In genomic region chr3:32102289-32102688, GRCh38 we compare ENCODE assay signal across 20 cellular contexts. TPM values are rescaled to one million over a fixed set of nuclear protein-coding genes. Genes with fewer than 3 reads are reported as not detected.
DNase-seq lines count a peak whose midpoint lies in the region; ATAC-seq, FAIRE-seq and TF ChIP-seq lines count a peak whose summit lies in the region.
"Had no signal": no experiment of that assay in that cellular context is flagged by ENCODE, and none has a peak within 500 bp of the region (broad histone marks: within the 10 kb centered on the region; RNA-seq: fewer than 3 reads in every experiment).

No MANE protein-coding gene starts in this region.

- TF ChIP-seq CTCF in DND-41 (IDR thresholded peaks at IDR 0.05; ENCODE audit: borderline replicate concordance, extremely low read depth, low read length, poor library complexity, severe bottlenecking) = no peak
- TF ChIP-seq CTCF in K562 (IDR thresholded peaks at IDR 0.05 in 2 of 3, conservative IDR thresholded peaks at IDR 0.05 in 1 of 3; ENCODE audit: insufficient read depth in 2 of 3, low read depth in 1 of 3, low read length in 3 of 3) = no peak

- H4K20me1 ChIP-seq in DND-41 (ENCODE audit: insufficient read depth, low read length) = no peaks in the 10 kb centered on the region
- no peaks in the 10 kb centered on the region for H4K20me1 ChIP-seq in K562 (replicated peaks; ENCODE audit: control insufficient read depth, insufficient read depth, low read length)

- H3K4me2 ChIP-seq in DND-41 (ENCODE audit: insufficient read depth, low read length) = no peak overlapping the region
- H3K4me2 ChIP-seq in K562 (ENCODE audit: insufficient read depth, low read length) = no peak overlapping the region
- H3K4me2 ChIP-seq: BLaER1 had no signal

- H2AFZ ChIP-seq in DND-41 (ENCODE audit: low read depth, low read length) = no peak overlapping the region
- H2AFZ ChIP-seq in K562 (ENCODE audit: low read depth, low read length) = no peak overlapping the region

- H3K27ac ChIP-seq in DND-41 (ENCODE audit: low read length) (no peak overlapping the region), K562 (ENCODE audit: extremely low read depth, low read depth, low read length) (no peak overlapping the region)
- H3K27ac ChIP-seq: BLaER1 had no signal

- no peak for TF ChIP-seq RAD21 in K562 (CRISPR knock-in tag; conservative IDR thresholded peaks at IDR 0.05 in 1 of 2, IDR thresholded peaks at IDR 0.05 in 1 of 2)

- FAIRE-seq in K562 (lab: Jason Lieb, UNC) = no peak
- FAIRE-seq: D721Med, GM12892, GM18507, HepG2 had no signal

- no peaks in the 10 kb centered on the region for H3K9me1 ChIP-seq in K562 (ENCODE audit: control insufficient read depth, insufficient read depth, low read length)

- CTCF ChIA-PET in K562 (lab: Yijun Ruan, JAX; ENCODE audit: low intra/inter-chr PET ratio) = no interaction called here

- ATAC-seq in DND-41 (ENCODE audit: insufficient read depth, low read depth) = no peak
- ATAC-seq in K562 = no peak
- ATAC-seq in HG03520 (IDR thresholded peaks at IDR 0.05; ENCODE audit: unreplicated experiment) = no peak
- ATAC-seq: CD8-positive, alpha-beta T cell; HepG2 had no signal

- intact Hi-C loops in K562 (cut with micrococcal nuclease) = no loop called here

- in situ Hi-C loops in K562 (cut with MboI) = no loop called here

- POLR2A ChIA-PET in K562 (lab: Yijun Ruan, JAX) = no interaction called here

- H3K79me2 ChIP-seq in DND-41 (ENCODE audit: insufficient read depth, low read length) (peaks cover 9% of the 10 kb centered on the region), K562 (ENCODE audit: control insufficient read depth, insufficient read depth, low read length) (no peaks in the 10 kb centered on the region)

- H3K9ac ChIP-seq in DND-41 (ENCODE audit: low read depth, low read length) (no peak overlapping the region), K562 (ENCODE audit: insufficient read depth in 1 of 2, low read depth in 2 of 2, low read length in 2 of 2) (no peak overlapping the region)
- H3K9ac ChIP-seq: BLaER1 had no signal

- BruUV-seq in K562 (replicated peaks; lab: Mats Ljungman, UMichigan) = no TSS peak

- H3K4me3 ChIP-seq in DND-41 (ENCODE audit: low read depth in 1 of 2, low read length in 2 of 2) = no peak overlapping the region
- no peak overlapping the region for H3K4me3 ChIP-seq in K562
- H3K4me3 ChIP-seq: BLaER1 had no signal

- TF ChIP-seq POLR2A in K562 (conservative IDR thresholded peaks at IDR 0.05) = no peak

- H3K27me3 ChIP-seq in DND-41 (ENCODE audit: insufficient read depth, low read length, poor library complexity) = no peaks in the 10 kb centered on the region
- peaks cover 0 to 6% of the 10 kb centered on the region in 2 experiments; a peak in 2 of 5 replicates for H3K27me3 ChIP-seq in K562 (ENCODE audit: control insufficient read depth in 2 of 2, insufficient read depth in 2 of 2, low read length in 2 of 2)
- H3K27me3 ChIP-seq: BLaER1 had no signal

- peaks cover 27% of the 10 kb centered on the region for H3K9me3 ChIP-seq in DND-41 (ENCODE audit: insufficient read depth, low read length, severe bottlenecking)
- H3K9me3 ChIP-seq in K562 (replicated peaks; ENCODE audit: control insufficient read depth, insufficient read depth, low read depth, low read length) = no peaks in the 10 kb centered on the region; the same call in 1 of the 2 replicates

- peak; percentile 3 for DNase-seq in DMS53 (lab: John Stamatoyannopoulos, UW)
- DNase-seq in DMS53 treated with DMSO at 0.1 percent for 48 hours (lab: John Stamatoyannopoulos, UW; ENCODE audit: unreplicated experiment) = no peak
- peak; percentile 38 for DNase-seq in DND-41
- peak; percentile 22 for DNase-seq in NCI-H524 treated with DMSO at 0.1 percent for 48 hours (lab: John Stamatoyannopoulos, UW)
- no peak for DNase-seq in K562 (ENCODE audit: extremely low read depth in 1 of 4, low spot score in 3 of 4)
- no peak for DNase-seq in activated effector memory CD4-positive, alpha-beta T cell treated with anti-CD3 and anti-CD28 coated beads, Interleukin-2, amount 50 U/mL, for 16 hours
- DNase-seq in hypothalamus (lab: John Stamatoyannopoulos, UW) = no peak
- DNase-seq: 8988T; CD8-positive, alpha-beta T cell; COR-L47; GDM1; GOT3; H7; KG1 had no signal

- H3K36me3 ChIP-seq in DND-41 (ENCODE audit: insufficient read depth, low read length) (0 out of 2 replicates have a peak, but pooled peaks cover 3% of the 10 kb centered on the region), K562 (ENCODE audit: control insufficient read depth, insufficient read depth, low read length) (no peaks in the 10 kb centered on the region)

- TF ChIP-seq EP300 in K562 (IDR thresholded peaks at IDR 0.05; ENCODE audit: low read length) = no peak

- WGBS in K562 (ENCODE audit: insufficient coverage, low coverage, missing lambda C conversion rate) = 17% methylated on average over 7 of the region's 7 CpGs

- H3K4me1 ChIP-seq in DND-41 (ENCODE audit: insufficient read depth, low read length) (peaks cover 12% of the 10 kb centered on the region), K562 (replicated peaks in 1 of 2; ENCODE audit: control insufficient read depth in 2 of 2, insufficient read depth in 2 of 2, low read length in 2 of 2) (peaks cover 5 to 14% of the 10 kb centered on the region in 2 experiments; a peak in 4 of 5 replicates)

TF ChIP-seq in K562, 482 proteins besides CTCF, POLR2A, EP300 and RAD21 (continues in another document):
- peak; percentile 74 for TF ChIP-seq CBX1 (IDR thresholded peaks at IDR 0.05; ENCODE audit: low read depth)
- no peak for TF ChIP-seq ZBTB8A (IDR thresholded peaks at IDR 0.05; ENCODE audit: partially characterized antibody)
- TF ChIP-seq FOXK1 (CRISPR knock-in tag; IDR thresholded peaks at IDR 0.05; ENCODE audit: borderline replicate concordance) = no peak
- no peak for TF ChIP-seq ZNF224 (CRISPR knock-in tag; IDR thresholded peaks at IDR 0.05)
- no peak for TF ChIP-seq NFIC (IDR thresholded peaks at IDR 0.05)
- TF ChIP-seq FOXP1 (CRISPR knock-in tag; IDR thresholded peaks at IDR 0.05) = no peak
- no peak for TF ChIP-seq ZEB2 (IDR thresholded peaks at IDR 0.05)
- TF ChIP-seq CBX3 (IDR thresholded peaks at IDR 0.05; ENCODE audit: borderline replicate concordance in 1 of 2, low read length in 2 of 2) = peak in 1 of 2 experiments; percentile 46; a peak in 1 of 3 replicates
- TF ChIP-seq NFXL1 (CRISPR knock-in tag; IDR thresholded peaks at IDR 0.05) = no peak
- peak; percentile 87 for TF ChIP-seq TRIM28 (IDR thresholded peaks at IDR 0.05)
- no peak for TF ChIP-seq POLR2G (IDR thresholded peaks at IDR 0.05; ENCODE audit: low read depth, low read length)
- no peak for TF ChIP-seq NCOR1 (IDR thresholded peaks at IDR 0.05)
- no peak for TF ChIP-seq TAF15 (IDR thresholded peaks at IDR 0.05; ENCODE audit: low read depth, low read length)
- TF ChIP-seq ZNF121 (CRISPR knock-in tag; conservative IDR thresholded peaks at IDR 0.05) = no peak
- no peak for TF ChIP-seq YY1 (IDR thresholded peaks at IDR 0.05; ENCODE audit: borderline replicate concordance in 1 of 3, control insufficient read depth in 1 of 3, extremely low read depth in 1 of 3, insufficient read depth in 3 of 3, insufficient read length in 1 of 3, insufficient replicate concordance in 2 of 3, low read depth in 1 of 3, low read length in 2 of 3)

RNA-seq across cellular contexts. Expression of gene GPD1L, which starts 4.1 kb away (rescaled TPM):
- 4.3 TPM in 2 replicates for total RNA-seq in K562 (2011; cell fraction: chromatin; rRNA removed; ENCODE audit: low replicate concordance)
- 1.6 and 2.2 TPM in 2 replicates for total RNA-seq in K562 (2011; cell fraction: nucleolus; rRNA removed)
- total RNA-seq in K562 (2011; cell fraction: nucleoplasm; rRNA removed) = 2.6 and 4.7 TPM in 2 replicates
- total RNA-seq in K562 (2014; rRNA removed) = 11.1 and 17.3 TPM in 2 replicates
- 13.6 and 14.1 TPM in 2 replicates for total RNA-seq in K562 (2014; rRNA removed; fragmentation: Illumina TruSeq; extraction: Trizol)
- 12.2 and 13.8 TPM in 2 replicates for total RNA-seq in K562 (2015; rRNA removed; fragmentation: Illumina TruSeq; extraction: Trizol)
- 12.3 and 14.7 TPM in 2 replicates for total RNA-seq in K562 (2021)
- 4.9 and 10.2 TPM in 2 replicates for polyA plus RNA-seq in K562 (2011; rRNA removed)
- polyA plus RNA-seq in K562 (2011; cell fraction: cytosol; rRNA removed) = 3.6 and 3.7 TPM in 2 replicates
- polyA plus RNA-seq in K562 (2011; cell fraction: nucleus; rRNA removed) = 2.3 and 3.5 TPM in 2 replicates
- polyA plus RNA-seq in K562 (2012) = 9.7 and 14.9 TPM in 2 replicates
- 12.3 and 14.2 TPM in 2 replicates for polyA plus RNA-seq in K562 (2014; fragmentation: Illumina TruSeq; extraction: Trizol)
- polyA plus RNA-seq in K562 (2014; fragmentation: Nextera tagmentation; extraction: Ambion mirVana) = 1 to 10 TPM; 1.6 to 4.0 TPM
- polyA plus RNA-seq in K562 (2014; rRNA removed) = 9.9 and 10.2 TPM in 2 replicates
- polyA minus RNA-seq in K562 (2011; rRNA and poly(A)+ RNA removed) = 6.3 and 10.9 TPM in 2 replicates
- polyA minus RNA-seq in K562 (2011; cell fraction: cytosol; rRNA and poly(A)+ RNA removed) = 1.7 and 5.5 TPM in 2 replicates
- polyA minus RNA-seq in K562 (2011; cell fraction: nucleus; rRNA and poly(A)+ RNA removed) = 1.3 and 1.4 TPM in 2 replicates

Comparison
In these comparisons a context has a peak if more than half of its experiments do, and no peak if none do; other contexts are left out.
1. DNase-seq: peak in DMS53 (single experiment), DND-41 (single experiment) and NCI-H524 treated with DMSO at 0.1 percent for 48 hours (single experiment); none in DMS53 treated with DMSO at 0.1 percent for 48 hours (single experiment), K562 (0 of 4), activated effector memory CD4-positive, alpha-beta T cell treated with anti-CD3 and anti-CD28 coated beads, Interleukin-2, amount 50 U/mL, for 16 hours (single experiment) and hypothalamus (0 of 51).